ENCODE assay signal across 9 cellular contexts in genomic region chr18:6520901-6521300, GRCh38.
"Had no signal": no experiment of that assay in that cellular context is flagged by ENCODE, and none has a peak within 500 bp of the region (broad histone marks: within the 10 kb centered on the region; RNA-seq: fewer than 3 reads in every experiment).

No MANE protein-coding gene starts in this region.

- H3K4me3 ChIP-seq: GM23248, GM23338, HAP-1 had no signal

- DNase-seq: GM23248, GOT3, H7, H9, HCEC 1CT, HFFc6 had no signal

- H3K27ac ChIP-seq: GM23248 had no signal

- H3K4me3 Mint-ChIP-seq: GM23338, H9, HFFc6 had no signal

- H3K36me3 ChIP-seq: HAP-1 had no signal

- H3K27ac Mint-ChIP-seq: GM23338, H9, HFFc6 had no signal

- H3K4me1 Mint-ChIP-seq: GM23338, H9 had no signal

- ATAC-seq: GM23338, HCT116 had no signal

- H3K9me3 ChIP-seq: HAP-1 had no signal

- H3K4me1 ChIP-seq: HAP-1 had no signal
